13 cellular contexts compared by ENCODE assay signal in the genomic region with DNA sequence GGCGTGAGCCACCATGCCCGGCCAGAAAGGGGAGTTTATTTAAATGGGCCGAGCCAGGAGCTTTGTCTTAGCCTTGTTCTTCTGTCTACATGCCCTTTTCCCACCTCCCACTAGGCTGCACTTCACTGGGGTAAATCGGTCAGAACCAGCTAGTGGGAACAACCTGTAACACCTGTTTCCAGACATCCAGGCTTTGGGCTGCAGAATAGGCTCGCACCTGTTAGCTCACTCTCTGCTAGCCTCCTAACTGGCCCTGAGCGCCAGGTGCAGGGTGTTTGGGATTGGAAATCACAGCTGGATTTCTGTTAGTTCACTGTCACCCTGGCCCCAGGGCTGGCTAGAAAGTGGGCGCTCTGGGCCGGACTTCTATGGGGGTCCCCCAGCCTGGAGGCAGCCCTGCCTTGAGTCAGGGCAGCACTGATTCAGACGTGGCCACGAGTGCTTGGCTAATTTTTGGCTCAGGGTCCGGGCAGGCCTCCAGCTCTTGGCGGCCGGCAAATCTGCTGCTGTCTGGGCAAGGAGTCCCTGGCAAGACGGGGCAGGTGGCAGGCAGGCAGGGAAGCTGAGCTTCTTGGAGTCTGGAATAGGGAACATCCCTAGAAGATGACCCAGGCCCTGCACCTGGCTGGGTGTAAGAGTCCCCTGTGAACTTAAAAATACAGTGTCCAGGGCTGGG. TPM values are rescaled to one million over a fixed set of nuclear protein-coding genes. Genes with fewer than 3 reads are reported as not detected.
DNase-seq lines count a peak whose midpoint lies in the region; FAIRE-seq and TF ChIP-seq lines count a peak whose summit lies in the region.
"Had no signal": no experiment of that assay in that cellular context is flagged by ENCODE, and none has a peak within 500 bp of the region (broad histone marks: within the 10 kb centered on the region; RNA-seq: fewer than 3 reads in every experiment).

No MANE protein-coding gene starts in this region.

- no peak overlapping the region for H3K4me3 Mint-ChIP-seq in Caco-2 (ENCODE audit: unreplicated experiment)
- H3K4me3 Mint-ChIP-seq: activated naive CD4-positive, alpha-beta T cell treated with anti-CD3 and anti-CD28 coated beads, Interleukin-2, amount 50 U/mL, for 24 hours; CD4-positive, alpha-beta T cell; naive B cell; stimulated activated naive B cell treated with anti-CD40 and anti-IgM and Interleukin-4, amounts not matched to agents 10 μg/mL and 1 μg/mL and 100 μg/mL, for 72 hours had no signal

- no peak for TF ChIP-seq POLR2A in H1 (IDR thresholded peaks at IDR 0.05; ENCODE audit: control extremely low read depth in 1 of 2, low read depth in 2 of 2, low read length in 2 of 2)
- no peak for TF ChIP-seq POLR2A in ovary (IDR thresholded peaks at IDR 0.05)

- H2AK5ac ChIP-seq in H1 (ENCODE audit: low read depth, low read length): no peak overlapping the region

- DNase-seq in DMS 273 treated with DMSO at 0.1 percent for 48 hours (lab: John Stamatoyannopoulos, UW) (peak; percentile 35), NCI-H2107 (lab: John Stamatoyannopoulos, UW) (peak; percentile 73), H1 (ENCODE audit: low read depth in 1 of 2, low spot score in 2 of 2) (no peak), Caco-2 (no peak), ovary (no peak), NCI-H524 treated with DMSO at 0.1 percent for 48 hours (lab: John Stamatoyannopoulos, UW) (no peak)
- no peak for DNase-seq in central memory CD4-positive, alpha-beta T cell
- DNase-seq: activated CD4-positive, alpha-beta T cell treated with anti-CD3 and anti-CD28 coated beads, Interleukin-2, amount 50 U/mL, for 1 hour; CD4-positive, alpha-beta T cell; naive B cell; stimulated activated naive B cell treated with anti-CD40 and anti-IgM and Interleukin-4, amounts not matched to agents 10 μg/mL and 1 μg/mL and 100 μg/mL, for 72 hours had no signal

- 92% methylated on average over 14 of the region's 14 CpGs; no CpG with 5 or more reads in 1 of the 2 experiments for WGBS in H1 (ENCODE audit: extremely low coverage in 1 of 2, insufficient coverage in 1 of 2, insufficient read length in 1 of 2, insufficient replicate concordance in 2 of 2, low coverage in 1 of 2, low lambda C conversion rate in 2 of 2, missing lambda C conversion rate in 1 of 2), 2 experiments
- WGBS in ovary, 3 donors: 70 to 74% (median 70%) methylated on average over 14 of the region's 14 CpGs

- intact Hi-C loops in Caco-2 (cut with micrococcal nuclease; ENCODE audit: unreplicated experiment): no loop called here
- intact Hi-C loops in ovary (cut with DNase I): no loop called here

- no peaks in the 10 kb centered on the region for H3K9me3 Mint-ChIP-seq in Caco-2 (ENCODE audit: unreplicated experiment)
- H3K9me3 Mint-ChIP-seq: activated naive CD4-positive, alpha-beta T cell treated with anti-CD3 and anti-CD28 coated beads, Interleukin-2, amount 50 U/mL, for 24 hours; CD4-positive, alpha-beta T cell; stimulated activated naive B cell treated with anti-CD40 and anti-IgM and Interleukin-4, amounts not matched to agents 10 μg/mL and 1 μg/mL and 100 μg/mL, for 72 hours had no signal

- H3K27me3 ChIP-seq in H1 (replicated peaks in 1 of 4; ENCODE audit: control insufficient read depth in 3 of 4, extremely low read depth in 1 of 4, insufficient read depth in 3 of 4, low read length in 3 of 4) (no peaks in the 10 kb centered on the region), muscle layer of colon (ENCODE audit: control insufficient read depth in 1 of 2, insufficient read depth in 2 of 2, low read length in 2 of 2) (no peaks in the 10 kb centered on the region), Caco-2 (replicated peaks; ENCODE audit: control insufficient read depth, insufficient read depth, low read length) (no peaks in the 10 kb centered on the region), ovary (no peaks in the 10 kb centered on the region)

- H3K4me3 ChIP-seq in H1 (ENCODE audit: extremely low read depth in 1 of 4, insufficient read depth in 2 of 4, low read depth in 3 of 4, low read length in 4 of 4): no peak overlapping the region
- no peak overlapping the region for H3K4me3 ChIP-seq in muscle layer of colon (ENCODE audit: low read depth in 1 of 2, low read length in 2 of 2)
- no peak overlapping the region for H3K4me3 ChIP-seq in Caco-2 (ENCODE audit: low read depth, low read length)
- no peak overlapping the region for H3K4me3 ChIP-seq in ovary

- H3K27ac ChIP-seq in H1 (ENCODE audit: low read depth, low read length): no peak overlapping the region
- peak overlapping the region; percentile 61 for H3K27ac ChIP-seq in muscle layer of colon (ENCODE audit: low read depth, low read length)
- no peak overlapping the region for H3K27ac ChIP-seq in ovary

- H3K4ac ChIP-seq in H1 (replicated peaks; ENCODE audit: insufficient read length, low read depth, low read length): no peak overlapping the region

- peaks cover 0 to 15% of the 10 kb centered on the region in 2 experiments for H4K20me1 ChIP-seq in H1 (replicated peaks in 1 of 2; ENCODE audit: control insufficient read depth in 1 of 2, insufficient read depth in 2 of 2, low read length in 2 of 2)

- no peaks in the 10 kb centered on the region; the same call in 1 of the 2 replicates for H3K23me2 ChIP-seq in H1 (ENCODE audit: low read depth, low read length)

- H3K27ac Mint-ChIP-seq in Caco-2 (ENCODE audit: unreplicated experiment): no peak overlapping the region
- H3K27ac Mint-ChIP-seq: activated naive CD4-positive, alpha-beta T cell treated with anti-CD3 and anti-CD28 coated beads, Interleukin-2, amount 50 U/mL, for 24 hours; CD4-positive, alpha-beta T cell; stimulated activated naive B cell treated with anti-CD40 and anti-IgM and Interleukin-4, amounts not matched to agents 10 μg/mL and 1 μg/mL and 100 μg/mL, for 72 hours had no signal

- H4K5ac ChIP-seq in H1 (ENCODE audit: insufficient read length, low read depth, low read length): no peak overlapping the region

- H2BK20ac ChIP-seq in H1 (ENCODE audit: low read length): no peak overlapping the region

- peaks cover 0 to 27% of the 10 kb centered on the region in 2 experiments; a peak in 2 of 4 replicates for H3K79me2 ChIP-seq in H1 (ENCODE audit: control insufficient read depth in 1 of 2, insufficient read depth in 2 of 2, low read length in 2 of 2)

- TF ChIP-seq RAD21 in H1 (IDR thresholded peaks at IDR 0.05 in 1 of 2, conservative IDR thresholded peaks at IDR 0.05 in 1 of 2; ENCODE audit: low read depth in 2 of 2, low read length in 2 of 2): no peak

- no peak for FAIRE-seq in H1 (lab: Jason Lieb, UNC)

- TF ChIP-seq EP300 in H1 (IDR thresholded peaks at IDR 0.05; ENCODE audit: borderline replicate concordance in 1 of 2, low read depth in 2 of 2, low read length in 2 of 2) (no peak), ovary (IDR thresholded peaks at IDR 0.05) (no peak)

- H3K14ac ChIP-seq in H1 (ENCODE audit: insufficient read length): no peak overlapping the region

- H3K4me1 Mint-ChIP-seq in Caco-2 (ENCODE audit: low read depth, unreplicated experiment): no peaks in the 10 kb centered on the region
- H3K4me1 Mint-ChIP-seq: activated naive CD4-positive, alpha-beta T cell treated with anti-CD3 and anti-CD28 coated beads, Interleukin-2, amount 50 U/mL, for 24 hours had no signal

- no peak overlapping the region for H3K23ac ChIP-seq in H1 (ENCODE audit: insufficient read length)

- H4K8ac ChIP-seq in H1 (ENCODE audit: extremely low read depth, insufficient read depth, low read length): peak overlapping the region; percentile 16; the same call in 1 of the 2 replicates

- CTCF ChIA-PET in H1 (lab: Charles Lee; ENCODE audit: partially characterized antibody) (interaction anchor here (0.9 to 2.4 kb wide), 12 partner anchors 9 to 296 kb away, joined by 3 to 7 read pairs (median 4); no protein-coding TSS in a partner anchor), Caco-2 (lab: Charles Lee) (no interaction called here)

- H3K79me1 ChIP-seq in H1 (ENCODE audit: low read depth, low read length): peaks cover 9% of the 10 kb centered on the region

- H3K36me3 Mint-ChIP-seq in Caco-2 (ENCODE audit: insufficient read depth, unreplicated experiment): peaks cover 31% of the 10 kb centered on the region
- H3K36me3 Mint-ChIP-seq: activated naive CD4-positive, alpha-beta T cell treated with anti-CD3 and anti-CD28 coated beads, Interleukin-2, amount 50 U/mL, for 24 hours; naive B cell had no signal

- POLR2A ChIA-PET in H1 (lab: Charles Lee; ENCODE audit: partially characterized antibody): interaction anchor here (0.7 to 2.0 kb wide), 13 partner anchors 9 to 155 kb away, joined by 3 to 12 read pairs (median 4); a partner anchor contains a TSS
- POLR2A ChIA-PET in Caco-2 (lab: Charles Lee): interaction anchor here (0.7 kb wide), 1 partner anchor 98 kb away, joined by 3 read pairs; no protein-coding TSS in a partner anchor

- no peak overlapping the region for H2BK5ac ChIP-seq in H1 (ENCODE audit: low read depth, low read length)

- no peaks in the 10 kb centered on the region for H3K9me3 ChIP-seq in H1 (ENCODE audit: insufficient read depth in 2 of 2, low read depth in 1 of 2, low read length in 1 of 2)
- no peaks in the 10 kb centered on the region for H3K9me3 ChIP-seq in muscle layer of colon (ENCODE audit: low read length)
- H3K9me3 ChIP-seq in Caco-2: no peaks in the 10 kb centered on the region
- H3K9me3 ChIP-seq in ovary: no peaks in the 10 kb centered on the region

- H3K4me2 ChIP-seq in H1 (ENCODE audit: insufficient read depth in 1 of 2, low read depth in 2 of 2, low read length in 2 of 2): no peak overlapping the region

- H2BK15ac ChIP-seq in H1 (ENCODE audit: low read length): no peak overlapping the region

- TF ChIP-seq CTCF in H1 (IDR thresholded peaks at IDR 0.05; ENCODE audit: control extremely low read depth in 1 of 3, insufficient read depth in 1 of 3, low read depth in 1 of 3, low read length in 3 of 3) (no peak), Caco-2 (IDR thresholded peaks at IDR 0.05; ENCODE audit: insufficient read depth in 1 of 2, low read depth in 1 of 2, low read length in 1 of 2, severe bottlenecking in 1 of 2, unreplicated experiment in 1 of 2) (no peak), ovary (IDR thresholded peaks at IDR 0.05) (no peak)

- H3K9ac ChIP-seq in H1 (replicated peaks in 1 of 4; ENCODE audit: extremely low read depth in 1 of 4, low read depth in 3 of 4, low read length in 3 of 4) (no peak overlapping the region), muscle layer of colon (ENCODE audit: low read length) (no peak overlapping the region)

- no peak overlapping the region for H3K56ac ChIP-seq in H1 (replicated peaks; ENCODE audit: insufficient read length, low read depth, low read length)

- H3K36me3 ChIP-seq in H1 (ENCODE audit: control insufficient read depth in 2 of 4, insufficient read depth in 4 of 4, low read length in 3 of 4) (no peaks in the 10 kb centered on the region), muscle layer of colon (ENCODE audit: insufficient read depth, low read length) (no peaks in the 10 kb centered on the region), Caco-2 (ENCODE audit: control insufficient read depth, insufficient read depth, low read length) (no peaks in the 10 kb centered on the region), ovary (no peaks in the 10 kb centered on the region)

- H2BK12ac ChIP-seq in H1 (ENCODE audit: low read depth, low read length): no peak overlapping the region

- H2AFZ ChIP-seq in H1 (ENCODE audit: low read length): no peak overlapping the region

- H2BK120ac ChIP-seq in H1 (replicated peaks; ENCODE audit: low read depth, low read length): no peak overlapping the region

- BruUV-seq in Caco-2 (replicated peaks; lab: Mats Ljungman, UMichigan): no TSS peak

- H3K18ac ChIP-seq in H1 (ENCODE audit: extremely low read depth, low read length): no peak overlapping the region

- H4K91ac ChIP-seq in H1 (replicated peaks; ENCODE audit: insufficient read length, low read length): no peak overlapping the region

- no peaks in the 10 kb centered on the region for H3K27me3 Mint-ChIP-seq in Caco-2 (ENCODE audit: insufficient read depth, unreplicated experiment)
- H3K27me3 Mint-ChIP-seq: activated naive CD4-positive, alpha-beta T cell treated with anti-CD3 and anti-CD28 coated beads, Interleukin-2, amount 50 U/mL, for 24 hours; CD4-positive, alpha-beta T cell; naive B cell; stimulated activated naive B cell treated with anti-CD40 and anti-IgM and Interleukin-4, amounts not matched to agents 10 μg/mL and 1 μg/mL and 100 μg/mL, for 72 hours had no signal

- H3K4me1 ChIP-seq in H1 (replicated peaks in 1 of 4; ENCODE audit: control insufficient read depth in 3 of 4, insufficient read depth in 4 of 4, low read length in 3 of 4): peaks cover 0 to 5% (median 0%) of the 10 kb centered on the region in 4 experiments; a peak in 2 of 7 replicates
- H3K4me1 ChIP-seq in muscle layer of colon (ENCODE audit: insufficient read depth, low read length): peaks cover 26% of the 10 kb centered on the region
- no peaks in the 10 kb centered on the region for H3K4me1 ChIP-seq in Caco-2
- peaks cover 5% of the 10 kb centered on the region for H3K4me1 ChIP-seq in ovary (ENCODE audit: insufficient read depth)

RNA-seq across cellular contexts. Expression of a gene that starts 48.6 kb away (rescaled TPM):
- total RNA-seq in H1 (2021; fragmentation: NEBNext Ultra II Directional; extraction: Animal tissue kit (Norgen Biotek cat#: 25700)): 45.4 and 46.5 TPM in 2 replicates
- polyA plus RNA-seq in H1 (2011; rRNA removed) (27.4 and 34.9 TPM in 2 replicates), ovary (10 to 100 TPM; 12.0 to 17.1 TPM)
- 25.8 TPM for polyA plus RNA-seq in H1 (2011; cell fraction: cytosol; rRNA removed)
- 57.6 TPM for polyA plus RNA-seq in H1 (2011; cell fraction: nucleus; rRNA removed)
- 40.0 to 48.4 TPM (median 43.5 TPM) in 4 replicates for polyA plus RNA-seq in H1 (2012, experiment 1 of 2)
- 25.8 TPM for polyA plus RNA-seq in H1 (2012, experiment 2 of 2)
- polyA plus RNA-seq in H1 (2013, experiment 1 of 2): 40.2 TPM
- 35.9 TPM for polyA plus RNA-seq in H1 (2013, experiment 2 of 2)
- polyA minus RNA-seq in H1 (2011; rRNA and poly(A)+ RNA removed): 23.6 and 31.2 TPM in 2 replicates
- polyA minus RNA-seq in H1 (2011; cell fraction: cytosol; rRNA and poly(A)+ RNA removed): 26.9 TPM
- 27.7 TPM for polyA minus RNA-seq in H1 (2011; cell fraction: nucleus; rRNA and poly(A)+ RNA removed)
- total RNA-seq in Caco-2 (2022) (53.6 and 54.6 TPM in 2 replicates), ovary (10 to 100 TPM; 13.4 to 39.0 (median 29.5) TPM)

Comparison
In these comparisons a context has a peak if more than half of its experiments do, and no peak if none do; other contexts are left out.
1. DNase-seq: peak in DMS 273 treated with DMSO at 0.1 percent for 48 hours (single experiment) and NCI-H2107 (single experiment); none in H1 (0 of 2), Caco-2 (0 of 2), ovary (0 of 5), NCI-H524 treated with DMSO at 0.1 percent for 48 hours (single experiment) and central memory CD4-positive, alpha-beta T cell (single experiment).